1 cellular context compared by ENCODE assay signal in genomic region chr6:42123379-42124103, GRCh38.
TF ChIP-seq lines count a peak whose summit lies in the region.

No MANE protein-coding gene starts in this region.

TF ChIP-seq in HCT116, 20 proteins besides CTCF, POLR2A, EP300 and RAD21 (continued from another document):
- TF ChIP-seq, protein P1, sequence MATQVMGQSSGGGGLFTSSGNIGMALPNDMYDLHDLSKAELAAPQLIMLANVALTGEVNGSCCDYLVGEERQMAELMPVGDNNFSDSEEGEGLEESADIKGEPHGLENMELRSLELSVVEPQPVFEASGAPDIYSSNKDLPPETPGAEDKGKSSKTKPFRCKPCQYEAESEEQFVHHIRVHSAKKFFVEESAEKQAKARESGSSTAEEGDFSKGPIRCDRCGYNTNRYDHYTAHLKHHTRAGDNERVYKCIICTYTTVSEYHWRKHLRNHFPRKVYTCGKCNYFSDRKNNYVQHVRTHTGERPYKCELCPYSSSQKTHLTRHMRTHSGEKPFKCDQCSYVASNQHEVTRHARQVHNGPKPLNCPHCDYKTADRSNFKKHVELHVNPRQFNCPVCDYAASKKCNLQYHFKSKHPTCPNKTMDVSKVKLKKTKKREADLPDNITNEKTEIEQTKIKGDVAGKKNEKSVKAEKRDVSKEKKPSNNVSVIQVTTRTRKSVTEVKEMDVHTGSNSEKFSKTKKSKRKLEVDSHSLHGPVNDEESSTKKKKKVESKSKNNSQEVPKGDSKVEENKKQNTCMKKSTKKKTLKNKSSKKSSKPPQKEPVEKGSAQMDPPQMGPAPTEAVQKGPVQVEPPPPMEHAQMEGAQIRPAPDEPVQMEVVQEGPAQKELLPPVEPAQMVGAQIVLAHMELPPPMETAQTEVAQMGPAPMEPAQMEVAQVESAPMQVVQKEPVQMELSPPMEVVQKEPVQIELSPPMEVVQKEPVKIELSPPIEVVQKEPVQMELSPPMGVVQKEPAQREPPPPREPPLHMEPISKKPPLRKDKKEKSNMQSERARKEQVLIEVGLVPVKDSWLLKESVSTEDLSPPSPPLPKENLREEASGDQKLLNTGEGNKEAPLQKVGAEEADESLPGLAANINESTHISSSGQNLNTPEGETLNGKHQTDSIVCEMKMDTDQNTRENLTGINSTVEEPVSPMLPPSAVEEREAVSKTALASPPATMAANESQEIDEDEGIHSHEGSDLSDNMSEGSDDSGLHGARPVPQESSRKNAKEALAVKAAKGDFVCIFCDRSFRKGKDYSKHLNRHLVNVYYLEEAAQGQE (IDR thresholded peaks at IDR 0.05; ENCODE audit: low read depth), result no peak
- TF ChIP-seq ZBTB33 (IDR thresholded peaks at IDR 0.05; ENCODE audit: extremely low read depth, insufficient replicate concordance, low read length) (no peak), CBX3 (IDR thresholded peaks at IDR 0.05; ENCODE audit: low read depth) (no peak), SRF (IDR thresholded peaks at IDR 0.05; ENCODE audit: low read depth) (no peak), EZH2phosphoT487 (IDR thresholded peaks at IDR 0.05; ENCODE audit: borderline replicate concordance) (no peak)
